In the genomic region with DNA sequence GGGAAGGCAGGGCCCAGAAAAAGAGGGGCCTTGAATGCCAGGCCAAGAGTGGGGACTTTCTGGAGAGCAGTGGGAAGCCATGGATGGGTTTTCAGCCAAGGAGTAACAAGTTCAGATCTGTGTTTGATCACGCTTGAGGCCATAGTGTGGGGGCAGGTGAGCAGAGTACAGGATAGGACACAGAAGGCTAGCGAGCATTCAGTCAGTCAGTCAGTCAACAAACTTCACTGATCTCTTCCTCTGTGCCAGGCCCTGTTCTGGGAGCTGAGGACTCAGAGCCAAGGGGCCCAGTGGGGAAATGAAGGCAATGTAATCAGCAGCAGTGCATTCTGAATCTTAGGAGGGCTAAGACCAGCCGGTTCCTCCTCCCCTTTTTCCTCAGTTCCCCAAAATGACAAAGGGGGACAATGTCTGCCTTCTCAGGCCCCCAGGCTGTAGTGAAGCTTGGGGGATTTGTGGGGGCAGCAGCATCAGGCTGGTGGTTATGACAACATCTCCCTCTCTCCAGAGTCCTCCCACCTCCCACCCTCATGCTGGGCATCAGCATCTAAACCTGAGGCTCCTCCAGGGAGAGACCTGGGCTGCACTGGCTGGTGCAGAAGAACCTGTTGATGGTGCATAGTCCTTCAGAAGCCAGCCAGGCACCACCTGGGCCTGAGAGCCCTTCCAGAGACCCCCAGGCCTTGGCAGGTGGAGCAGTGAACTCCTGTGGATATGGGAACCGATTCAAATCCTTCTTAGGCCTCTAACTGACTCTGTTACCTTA, we compare ENCODE assay signal across 32 cellular contexts. TPM values are rescaled to one million over a fixed set of nuclear protein-coding genes. Genes with fewer than 3 reads are reported as not detected.
"Had no signal": no experiment of that assay in that cellular context is flagged by ENCODE, and none has a peak within 500 bp of the region (broad histone marks: within the 10 kb centered on the region; RNA-seq: fewer than 3 reads in every experiment).

No MANE protein-coding gene starts in this region.

- DNase-seq: activated CD4-positive, alpha-beta T cell treated with anti-CD3 and anti-CD28 coated beads, Interleukin-2, amount 10 ng/mL, durations not matched to agents 24 days and 14 days; activated CD4-positive, alpha-beta T cell treated with anti-CD3 and anti-CD28 coated beads, Interleukin-2, amount 50 U/mL, for 4 hours; activated CD8-positive, alpha-beta T cell treated with anti-CD3 and anti-CD28 coated beads for 36 hours; activated gamma-delta T cell; activated naive CD4-positive, alpha-beta T cell treated with Interleukin-2 at 50 U/mL for 16 hours; activated T-cell treated with anti-CD3 and anti-CD28 coated beads, Interleukin-2, amount 50 U/mL, for 24 hours; adrenal gland; central memory CD4-positive, alpha-beta T cell; Karpas-422; NCI-H1048; NCI-H1436; NCI-H1694; NCI-H1930; NCI-H2081 treated with DMSO at 0.1 percent for 48 hours; NCI-H226; NCI-H446 treated with DMSO at 0.1 percent for 48 hours; NCI-H82; NK-92 treated with Interleukin-12 subunit alpha and Interleukin-12 subunit beta, amount 100 ng/mL, for 24 hours; PC-3; RPMI8226; SHP77 treated with DMSO at 0.1 percent for 48 hours; SK-N-SH had no signal

- H3K4me2 ChIP-seq: SK-N-SH had no signal

- H3K27ac Mint-ChIP-seq: activated CD4-positive, alpha-beta T cell treated with anti-CD3 and anti-CD28 coated beads, Interleukin-2, amount 10 ng/mL, durations not matched to agents 24 days and 14 days; activated CD8-positive, alpha-beta T cell treated with anti-CD3 and anti-CD28 coated beads for 36 hours; activated T-cell treated with anti-CD3 and anti-CD28 coated beads, Interleukin-2, amount 50 U/mL, for 24 hours; activated T-helper 2 cell treated with anti-CD3 and anti-CD28 coated beads, Interferon-gamma antibody, Interleukin-2, Interleukin-4, amounts not matched to agents 10 μg/mL and 5 μg/mL and 100 μg/mL, durations not matched to agents 14 hours and 24 hours and 36 hours; T-helper 1 cell treated with Interleukin-12 subunit alpha and Interleukin-12 subunit beta and Interleukin-4 antibody, amounts not matched to agents 30 μg/mL and 1 μg/mL, for 36 hours; T-helper 2 cell treated with Interferon-gamma antibody and Interleukin-4, amounts not matched to agents 5 μg/mL and 100 μg/mL, for 36 hours had no signal

- H3K4me3 ChIP-seq: adrenal gland, Peyer's patch, SJSA1 had no signal

- H3K27me3 ChIP-seq: adrenal gland, Peyer's patch, SJSA1 had no signal

- H3K36me3 ChIP-seq: SJSA1 had no signal

- ATAC-seq: activated CD8-positive, alpha-beta T cell treated with anti-CD3 and anti-CD28 coated beads for 36 hours; activated naive CD4-positive, alpha-beta T cell treated with anti-CD3 and anti-CD28 coated beads, Interleukin-2, amount 50 U/mL, for 72 hours; PC-3 had no signal

- H3K9me3 ChIP-seq: adrenal gland, Peyer's patch, SJSA1, SK-N-SH had no signal

- H3K27ac ChIP-seq: Peyer's patch, SJSA1 had no signal

- H3K27me3 Mint-ChIP-seq: activated CD8-positive, alpha-beta T cell treated with anti-CD3 and anti-CD28 coated beads for 36 hours; activated T-cell treated with anti-CD3 and anti-CD28 coated beads, Interleukin-2, amount 50 U/mL, for 24 hours had no signal

- H3K4me3 Mint-ChIP-seq: activated CD4-positive, alpha-beta T cell treated with anti-CD3 and anti-CD28 coated beads, Interleukin-2, amount 10 ng/mL, durations not matched to agents 24 days and 14 days; activated CD8-positive, alpha-beta T cell treated with anti-CD3 and anti-CD28 coated beads for 36 hours; activated T-cell treated with anti-CD3 and anti-CD28 coated beads, Interleukin-2, amount 50 U/mL, for 24 hours; brain; T-helper 1 cell treated with Interleukin-12 subunit alpha and Interleukin-12 subunit beta and Interleukin-4 antibody, amounts not matched to agents 30 μg/mL and 1 μg/mL, for 36 hours; T-helper 2 cell treated with Interferon-gamma antibody and Interleukin-4, amounts not matched to agents 5 μg/mL and 100 μg/mL, for 36 hours had no signal

- H3K4me1 Mint-ChIP-seq: activated CD4-positive, alpha-beta T cell treated with anti-CD3 and anti-CD28 coated beads, Interleukin-2, amount 10 ng/mL, durations not matched to agents 24 days and 14 days had no signal

- H3K36me3 Mint-ChIP-seq: activated naive CD4-positive, alpha-beta T cell treated with anti-CD3 and anti-CD28 coated beads, Interleukin-2, amount 50 U/mL, for 72 hours; brain had no signal

- H3K9me3 Mint-ChIP-seq: activated CD4-positive, alpha-beta T cell treated with anti-CD3 and anti-CD28 coated beads, Interleukin-2, amount 10 ng/mL, durations not matched to agents 24 days and 14 days; activated CD8-positive, alpha-beta T cell treated with anti-CD3 and anti-CD28 coated beads for 36 hours; activated naive CD4-positive, alpha-beta T cell treated with anti-CD3 and anti-CD28 coated beads, Interleukin-2, amount 50 U/mL, for 72 hours; activated T-cell treated with anti-CD3 and anti-CD28 coated beads, Interleukin-2, amount 50 U/mL, for 24 hours; activated T-helper 2 cell treated with anti-CD3 and anti-CD28 coated beads, Interferon-gamma antibody, Interleukin-2, Interleukin-4, amounts not matched to agents 10 μg/mL and 5 μg/mL and 100 μg/mL, durations not matched to agents 14 hours and 24 hours and 36 hours; T-helper 1 cell treated with Interleukin-12 subunit alpha and Interleukin-12 subunit beta and Interleukin-4 antibody, amounts not matched to agents 30 μg/mL and 1 μg/mL, for 36 hours; T-helper 2 cell treated with Interferon-gamma antibody and Interleukin-4, amounts not matched to agents 5 μg/mL and 100 μg/mL, for 36 hours had no signal

RNA-seq across cellular contexts. Expression of gene TPBGL, which starts 42.9 kb away (rescaled TPM):
- total RNA-seq: bronchial epithelial cell, MCF 10A, PC-3, SJSA1 had no signal

RNA-seq across cellular contexts. Expression of gene SLCO2B1, which starts 46.8 kb away (rescaled TPM):
- total RNA-seq: activated CD4-positive, alpha-beta T cell treated with anti-CD3 and anti-CD28 coated beads, Interleukin-2, amount 10 ng/mL, durations not matched to agents 24 days and 14 days; activated CD8-positive, alpha-beta memory T cell treated with anti-CD3 and anti-CD28 coated beads for 36 hours; activated CD8-positive, alpha-beta T cell treated with anti-CD3 and anti-CD28 coated beads for 36 hours; activated naive CD4-positive, alpha-beta T cell treated with anti-CD3 and anti-CD28 coated beads, Interleukin-2, amount 50 U/mL, for 72 hours; activated T-helper 2 cell treated with anti-CD3 and anti-CD28 coated beads, Interferon-gamma antibody, Interleukin-2, Interleukin-4, amounts not matched to agents 10 μg/mL and 5 μg/mL and 100 μg/mL, durations not matched to agents 14 hours and 24 hours and 36 hours; bronchial epithelial cell; MCF 10A; PC-3 had no signal
